Comparison of ENCODE assay signal across 24 cellular contexts in the genomic region with DNA sequence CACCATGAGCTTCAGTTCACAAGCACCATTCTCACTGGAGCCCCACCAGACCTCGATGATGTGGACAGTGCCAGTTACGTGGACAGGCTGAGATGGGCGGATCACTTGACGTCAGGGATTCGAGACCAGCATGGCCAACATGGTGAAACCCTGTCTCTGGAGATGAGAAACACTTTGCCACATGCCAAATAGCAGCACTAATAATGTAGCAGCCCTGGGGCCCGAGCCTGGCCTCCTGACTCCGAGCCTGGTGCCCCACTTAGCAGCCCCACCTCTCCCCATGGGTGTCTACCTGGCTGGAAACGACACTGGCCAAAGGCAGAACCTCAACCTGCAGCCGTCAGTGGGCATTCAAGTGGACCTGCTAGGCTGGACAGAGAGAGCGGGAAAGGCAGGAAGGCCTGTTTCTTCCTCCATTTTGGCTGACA.
DNase-seq lines count a peak whose midpoint lies in the region; ATAC-seq and TF ChIP-seq lines count a peak whose summit lies in the region.
"Had no signal": no experiment of that assay in that cellular context is flagged by ENCODE, and none has a peak within 500 bp of the region (broad histone marks: within the 10 kb centered on the region; RNA-seq: fewer than 3 reads in every experiment).

No MANE protein-coding gene starts in this region.

- H3K36me3 ChIP-seq in muscle layer of duodenum (ENCODE audit: control insufficient read depth in 1 of 2, insufficient read depth in 2 of 2, low read length in 2 of 2) (no peaks in the 10 kb centered on the region), thyroid gland (no peaks in the 10 kb centered on the region), spleen (no peaks in the 10 kb centered on the region)

- TF ChIP-seq POLR2A in thyroid gland (IDR thresholded peaks at IDR 0.05) (no peak), spleen (IDR thresholded peaks at IDR 0.05) (no peak)

- H3K27me3 ChIP-seq in muscle layer of duodenum (ENCODE audit: low read depth, low read length) (no peaks in the 10 kb centered on the region), thyroid gland (no peaks in the 10 kb centered on the region), spleen (replicated peaks in 1 of 7) (no peaks in the 10 kb centered on the region)

- ATAC-seq in activated naive CD8-positive, alpha-beta T cell treated with anti-CD3 and anti-CD28 coated beads, Interleukin-2, amount 50 U/mL, for 24 hours, result no peak
- no peak for ATAC-seq in GM18502 (IDR thresholded peaks at IDR 0.05; ENCODE audit: poor library complexity, unreplicated experiment)
- ATAC-seq: left ventricle myocardium superior had no signal

- H3K27ac Mint-ChIP-seq in activated naive CD8-positive, alpha-beta T cell treated with anti-CD3 and anti-CD28 coated beads, Interleukin-2, amount 50 U/mL, for 24 hours, result peak overlapping the region; percentile 18
- H3K27ac Mint-ChIP-seq in activated naive CD8-positive, alpha-beta T cell treated with anti-CD3 and anti-CD28 coated beads for 36 hours, result no peak overlapping the region
- H3K27ac Mint-ChIP-seq: activated CD4-positive, alpha-beta T cell treated with anti-CD3 and anti-CD28 coated beads, Interleukin-2, amount 10 ng/mL, durations not matched to agents 7 days and 5 days; activated naive CD4-positive, alpha-beta T cell treated with anti-CD3 and anti-CD28 coated beads, Interleukin-2, amount 50 U/mL, for 24 hours; T-helper 2 cell treated with Interferon-gamma antibody and Interleukin-4, amounts not matched to agents 5 μg/mL and 100 μg/mL, for 36 hours had no signal

- no peaks in the 10 kb centered on the region for H3K9me3 Mint-ChIP-seq in activated naive CD8-positive, alpha-beta T cell treated with anti-CD3 and anti-CD28 coated beads, Interleukin-2, amount 50 U/mL, for 24 hours
- no peaks in the 10 kb centered on the region for H3K9me3 Mint-ChIP-seq in activated naive CD8-positive, alpha-beta T cell treated with anti-CD3 and anti-CD28 coated beads for 36 hours
- H3K9me3 Mint-ChIP-seq: activated naive CD4-positive, alpha-beta T cell treated with anti-CD3 and anti-CD28 coated beads, Interleukin-2, amount 50 U/mL, for 24 hours; T-helper 2 cell treated with Interferon-gamma antibody and Interleukin-4, amounts not matched to agents 5 μg/mL and 100 μg/mL, for 36 hours had no signal

- H3K4me1 ChIP-seq in muscle layer of duodenum (ENCODE audit: control insufficient read depth in 1 of 2, insufficient read depth in 2 of 2, low read length in 2 of 2) (peaks cover 12 to 17% of the 10 kb centered on the region in 2 donors), thyroid gland (peaks cover 32 to 50% of the 10 kb centered on the region in 2 donors), spleen (peaks cover 0 to 21% (median 12%) of the 10 kb centered on the region in 6 donors)

- H3K9me3 ChIP-seq in muscle layer of duodenum (ENCODE audit: control insufficient read depth in 1 of 2, low read length in 2 of 2) (no peaks in the 10 kb centered on the region), thyroid gland (no peaks in the 10 kb centered on the region), spleen (no peaks in the 10 kb centered on the region)

- WGBS in thyroid gland, 2 donors, result 94 to 100% methylated on average over 5 to 10 of the region's 10 CpGs
- 95 to 100% (median 96%) methylated on average over 2 to 10 of the region's 10 CpGs for WGBS in spleen, 5 donors

- intact Hi-C loops in thyroid gland (cut with DNase I) (no loop called here), spleen (cut with DNase I; ENCODE audit: low total_unique reads) (no loop called here)

- no peak for DNase-seq in activated naive CD8-positive, alpha-beta T cell treated with anti-CD3 and anti-CD28 coated beads, Interleukin-2, amount 50 U/mL, for 24 hours
- DNase-seq in activated naive CD8-positive, alpha-beta T cell treated with anti-CD3 and anti-CD28 coated beads for 36 hours, result no peak
- DNase-seq in coronary artery (ENCODE audit: low spot score), result no peak
- no peak for DNase-seq in thyroid gland
- no peak for DNase-seq in spleen
- DNase-seq in SK-N-DZ (ENCODE audit: low spot score), result no peak
- DNase-seq: activated CD4-positive, alpha-beta T cell treated with anti-CD3 and anti-CD28 coated beads, Interleukin-2, amount 10 ng/mL, durations not matched to agents 7 days and 5 days; AML-193; aorta; central memory CD4-positive, alpha-beta T cell; DMS79; foreskin fibroblast; Kasumi-1; left ventricle myocardium superior; NCI-H1694 treated with DMSO at 0.1 percent for 48 hours; NCI-H2171 treated with DMSO at 0.1 percent for 48 hours; NCI-H526; stimulated activated CD8-positive, alpha-beta memory T cell treated with anti-CD3 and anti-CD28 coated beads, Interleukin-4, amount 100 ng/mL, for 48 hours had no signal

- no peaks in the 10 kb centered on the region for H3K27me3 Mint-ChIP-seq in activated naive CD8-positive, alpha-beta T cell treated with anti-CD3 and anti-CD28 coated beads, Interleukin-2, amount 50 U/mL, for 24 hours
- H3K27me3 Mint-ChIP-seq in activated naive CD8-positive, alpha-beta T cell treated with anti-CD3 and anti-CD28 coated beads for 36 hours, result no peaks in the 10 kb centered on the region
- H3K27me3 Mint-ChIP-seq: activated CD4-positive, alpha-beta T cell treated with anti-CD3 and anti-CD28 coated beads, Interleukin-2, amount 10 ng/mL, durations not matched to agents 7 days and 5 days; activated naive CD4-positive, alpha-beta T cell treated with anti-CD3 and anti-CD28 coated beads, Interleukin-2, amount 50 U/mL, for 24 hours had no signal

- H3K36me3 Mint-ChIP-seq in activated naive CD8-positive, alpha-beta T cell treated with anti-CD3 and anti-CD28 coated beads, Interleukin-2, amount 50 U/mL, for 24 hours (ENCODE audit: low read depth), result peaks cover 2% of the 10 kb centered on the region
- peaks cover 3% of the 10 kb centered on the region for H3K36me3 Mint-ChIP-seq in activated naive CD8-positive, alpha-beta T cell treated with anti-CD3 and anti-CD28 coated beads for 36 hours
- H3K36me3 Mint-ChIP-seq: activated naive CD4-positive, alpha-beta T cell treated with anti-CD3 and anti-CD28 coated beads, Interleukin-2, amount 50 U/mL, for 24 hours had no signal

- peaks cover 20% of the 10 kb centered on the region for H3K4me1 Mint-ChIP-seq in activated naive CD8-positive, alpha-beta T cell treated with anti-CD3 and anti-CD28 coated beads, Interleukin-2, amount 50 U/mL, for 24 hours
- H3K4me1 Mint-ChIP-seq in activated naive CD8-positive, alpha-beta T cell treated with anti-CD3 and anti-CD28 coated beads for 36 hours, result peaks cover 25% of the 10 kb centered on the region

- H3K4me3 Mint-ChIP-seq in activated naive CD8-positive, alpha-beta T cell treated with anti-CD3 and anti-CD28 coated beads, Interleukin-2, amount 50 U/mL, for 24 hours, result no peak overlapping the region
- H3K4me3 Mint-ChIP-seq in activated naive CD8-positive, alpha-beta T cell treated with anti-CD3 and anti-CD28 coated beads for 36 hours, result no peak overlapping the region
- H3K4me3 Mint-ChIP-seq: activated CD4-positive, alpha-beta T cell treated with anti-CD3 and anti-CD28 coated beads, Interleukin-2, amount 10 ng/mL, durations not matched to agents 7 days and 5 days; activated naive CD4-positive, alpha-beta T cell treated with anti-CD3 and anti-CD28 coated beads, Interleukin-2, amount 50 U/mL, for 24 hours; T-helper 2 cell treated with Interferon-gamma antibody and Interleukin-4, amounts not matched to agents 5 μg/mL and 100 μg/mL, for 36 hours had no signal

- H3K4me3 ChIP-seq in coronary artery (no peak overlapping the region), muscle layer of duodenum (ENCODE audit: low read depth in 1 of 2, low read length in 2 of 2) (no peak overlapping the region), thyroid gland (replicated peaks in 1 of 3) (no peak overlapping the region), spleen (no peak overlapping the region)

- TF ChIP-seq CTCF in coronary artery (IDR thresholded peaks at IDR 0.05) (no peak), thyroid gland (IDR thresholded peaks at IDR 0.05) (no peak), spleen (IDR thresholded peaks at IDR 0.05 in 8 of 11, conservative IDR thresholded peaks at IDR 0.05 in 3 of 11) (no peak)

- H3K27ac ChIP-seq in coronary artery (peak overlapping the region; percentile 79 to 93), muscle layer of duodenum (ENCODE audit: low read length) (peak overlapping the region; percentile 94), thyroid gland (peak overlapping the region in 2 of 3 donors; percentile 96 to 98), spleen (no peak overlapping the region)
- H3K27ac ChIP-seq: parathyroid adenoma, VCaP had no signal

Comparison
In these comparisons a context has a peak if more than half of its experiments do, and no peak if none do; other contexts are left out.
1. H3K27ac ChIP-seq: peak in coronary artery (2 of 2), muscle layer of duodenum (single experiment) and thyroid gland (2 of 3); none in spleen (0 of 8).